Comparison of ENCODE assay signal across 8 cellular contexts in genomic region chr7:6516387-6516983, GRCh38. TPM values are rescaled to one million over a fixed set of nuclear protein-coding genes. Genes with fewer than 3 reads are reported as not detected.
DNase-seq lines count a peak whose midpoint lies in the region; ATAC-seq and TF ChIP-seq lines count a peak whose summit lies in the region.

No MANE protein-coding gene starts in this region.

- H2AK5ac ChIP-seq in mesenchymal stem cell (ENCODE audit: low read length, severe bottlenecking): no peak overlapping the region

- H2BK120ac ChIP-seq in mesenchymal stem cell (ENCODE audit: low read depth, low read length): no peak overlapping the region

- no peaks in the 10 kb centered on the region for H3K79me1 ChIP-seq in mesenchymal stem cell (replicated peaks; ENCODE audit: low read length, poor library complexity, severe bottlenecking)

- H3K4me2 ChIP-seq in mesenchymal stem cell (ENCODE audit: low read length, poor library complexity, severe bottlenecking): peak overlapping the region; percentile 49

- H3K9me3 ChIP-seq in mesenchymal stem cell (ENCODE audit: control insufficient read depth, low read length): no peaks in the 10 kb centered on the region

- no peak overlapping the region for H3K14ac ChIP-seq in mesenchymal stem cell (ENCODE audit: low read length in 2 of 2)

- peak overlapping the region; percentile 71 for H3K9ac ChIP-seq in mesenchymal stem cell (ENCODE audit: low read length)

- no peak overlapping the region for H2BK12ac ChIP-seq in mesenchymal stem cell (ENCODE audit: low read length in 2 of 2)

- no peak overlapping the region for H3K27ac Mint-ChIP-seq in activated CD4-positive, alpha-beta memory T cell treated with anti-CD3 and anti-CD28 coated beads, Interleukin-2, amount 10 ng/mL, durations not matched to agents 7 days and 5 days
- H3K27ac Mint-ChIP-seq in effector memory CD8-positive, alpha-beta T cell: no peak overlapping the region

- peaks cover 3% of the 10 kb centered on the region for H3K4me1 ChIP-seq in mesenchymal stem cell (ENCODE audit: control insufficient read depth, insufficient read depth, low read depth, low read length)

- ATAC-seq in effector memory CD8-positive, alpha-beta T cell (replicated peaks): peak; percentile 67
- no peak for ATAC-seq in GM21526 (IDR thresholded peaks at IDR 0.05; ENCODE audit: low FRiP score, unreplicated experiment)

- no peak overlapping the region for H3K18ac ChIP-seq in mesenchymal stem cell (ENCODE audit: low read depth in 1 of 2, low read length in 2 of 2)

- H2AFZ ChIP-seq in mesenchymal stem cell (ENCODE audit: low read depth, low read length): peak overlapping the region; percentile 20

- H3K36me3 Mint-ChIP-seq in activated CD4-positive, alpha-beta memory T cell treated with anti-CD3 and anti-CD28 coated beads, Interleukin-2, amount 10 ng/mL, durations not matched to agents 7 days and 5 days (ENCODE audit: low read depth): no peaks in the 10 kb centered on the region
- H3K36me3 Mint-ChIP-seq in effector memory CD8-positive, alpha-beta T cell (ENCODE audit: insufficient read depth): peaks cover 3% of the 10 kb centered on the region

- H3K9me3 Mint-ChIP-seq in activated CD4-positive, alpha-beta memory T cell treated with anti-CD3 and anti-CD28 coated beads, Interleukin-2, amount 10 ng/mL, durations not matched to agents 7 days and 5 days: no peaks in the 10 kb centered on the region
- H3K9me3 Mint-ChIP-seq in effector memory CD8-positive, alpha-beta T cell: no peaks in the 10 kb centered on the region

- H3K27me3 Mint-ChIP-seq in activated CD4-positive, alpha-beta memory T cell treated with anti-CD3 and anti-CD28 coated beads, Interleukin-2, amount 10 ng/mL, durations not matched to agents 7 days and 5 days: peaks cover 3% of the 10 kb centered on the region
- H3K27me3 Mint-ChIP-seq in effector memory CD8-positive, alpha-beta T cell: peaks cover 8 to 15% of the 10 kb centered on the region in 2 donors

- peaks cover 7% of the 10 kb centered on the region for H3K4me1 Mint-ChIP-seq in activated CD4-positive, alpha-beta memory T cell treated with anti-CD3 and anti-CD28 coated beads, Interleukin-2, amount 10 ng/mL, durations not matched to agents 7 days and 5 days
- H3K4me1 Mint-ChIP-seq in effector memory CD8-positive, alpha-beta T cell (ENCODE audit: low read depth in 2 of 2): peaks cover 6% of the 10 kb centered on the region in 2 donors

- peak overlapping the region; percentile 36 for H3K4me3 ChIP-seq in HL-60 (replicated peaks; ENCODE audit: insufficient read depth, low read length)
- H3K4me3 ChIP-seq in mesenchymal stem cell (ENCODE audit: insufficient read depth in 1 of 2, low read depth in 1 of 2, low read length in 2 of 2): peak overlapping the region in 1 of 2 experiments; percentile 70

- no peak overlapping the region for H3K23ac ChIP-seq in mesenchymal stem cell (ENCODE audit: low read length in 2 of 2)

- H4K8ac ChIP-seq in mesenchymal stem cell (ENCODE audit: low read length): peak overlapping the region; percentile 27

- no peak overlapping the region for H2BK5ac ChIP-seq in mesenchymal stem cell (ENCODE audit: low read depth, low read length, poor library complexity, severe bottlenecking)

- POLR2A ChIA-PET in activated CD4-positive, alpha-beta memory T cell treated with anti-CD3 and anti-CD28 coated beads, Interleukin-2, amount 10 ng/mL, durations not matched to agents 7 days and 5 days (lab: Charles Lee): no interaction called here

- H4K91ac ChIP-seq in mesenchymal stem cell (ENCODE audit: low read length): no peak overlapping the region

- H3K4me3 Mint-ChIP-seq in activated CD4-positive, alpha-beta memory T cell treated with anti-CD3 and anti-CD28 coated beads, Interleukin-2, amount 10 ng/mL, durations not matched to agents 7 days and 5 days: peak overlapping the region; percentile 61
- peak overlapping the region; percentile 74 to 80 for H3K4me3 Mint-ChIP-seq in effector memory CD8-positive, alpha-beta T cell

- H3K4ac ChIP-seq in mesenchymal stem cell (ENCODE audit: low read depth in 1 of 2, low read length in 2 of 2): no peak overlapping the region

- peak; percentile 86 for DNase-seq in EH (ENCODE audit: low read depth)
- peak; percentile 65 to 89 for DNase-seq in HL-60 (ENCODE audit: low read depth in 1 of 2, low spot score in 1 of 2)
- DNase-seq in NCI-H82 (lab: John Stamatoyannopoulos, UW): peak; percentile 94
- DNase-seq in activated CD4-positive, alpha-beta memory T cell treated with anti-CD3 and anti-CD28 coated beads, Interleukin-2, amount 10 ng/mL, durations not matched to agents 7 days and 5 days: peak; percentile 71
- DNase-seq in effector memory CD8-positive, alpha-beta T cell: peak; percentile 55 to 56 (median 55)
- peak; percentile 87 for DNase-seq in mesenchymal stem cell
- peak; percentile 33 for DNase-seq in stimulated activated CD8-positive, alpha-beta memory T cell treated with anti-CD3 and anti-CD28 coated beads, Interleukin-12 subunit alpha, Interleukin-12 subunit beta, amount 100 ng/mL, for 4 hours (ENCODE audit: low read depth)

- H3K27ac ChIP-seq in HL-60 (replicated peaks): no peak overlapping the region
- H3K27ac ChIP-seq in mesenchymal stem cell (ENCODE audit: low read length, poor library complexity, severe bottlenecking): no peak overlapping the region

- peak; percentile 62 for TF ChIP-seq CTCF in HL-60 (IDR thresholded peaks at IDR 0.05; ENCODE audit: insufficient read depth, low read length)

- H2BK15ac ChIP-seq in mesenchymal stem cell (ENCODE audit: low read depth, poor library complexity, severe bottlenecking): no peak overlapping the region

- no peaks in the 10 kb centered on the region for H3K36me3 ChIP-seq in mesenchymal stem cell (ENCODE audit: control insufficient read depth in 1 of 2, insufficient read depth in 2 of 2, low read depth in 1 of 2, low read length in 2 of 2)

- CTCF ChIA-PET in activated CD4-positive, alpha-beta memory T cell treated with anti-CD3 and anti-CD28 coated beads, Interleukin-2, amount 10 ng/mL, durations not matched to agents 7 days and 5 days (lab: Charles Lee): interaction anchor here (0.6 to 2.2 kb wide), 18 partner anchors 11 to 213 kb away, joined by 3 to 12 read pairs (median 3); partner anchors contain the start of genes DAGLB, INTS15 and ZDHHC4

- 19% methylated on average over 16 of the region's 17 CpGs for WGBS in mesenchymal stem cell

- H3K27me3 ChIP-seq in HL-60 (ENCODE audit: insufficient read depth, poor library complexity, severe bottlenecking) (no peaks in the 10 kb centered on the region), mesenchymal stem cell (ENCODE audit: control insufficient read depth in 1 of 2, insufficient read depth in 1 of 2, low read length in 2 of 2) (peaks cover 6 to 15% of the 10 kb centered on the region in 2 experiments)

RNA-seq across cellular contexts. Expression of gene KDELR2, which starts 32.5 kb away (rescaled TPM):
- total RNA-seq in activated CD4-positive, alpha-beta memory T cell treated with anti-CD3 and anti-CD28 coated beads, Interleukin-2, amount 10 ng/mL, durations not matched to agents 7 days and 5 days: 10 to 100 TPM; 64.1 to 72.1 TPM
- 287 TPM for polyA plus RNA-seq in mesenchymal stem cell (2013, experiment 1 of 2)
- 303 TPM for polyA plus RNA-seq in mesenchymal stem cell (2013, experiment 2 of 2)

RNA-seq across cellular contexts. Expression of gene GRID2IP, which starts 34.8 kb away (rescaled TPM):
- total RNA-seq in activated CD4-positive, alpha-beta memory T cell treated with anti-CD3 and anti-CD28 coated beads, Interleukin-2, amount 10 ng/mL, durations not matched to agents 7 days and 5 days: under 1 TPM; 0.15 to 0.28 TPM
- polyA plus RNA-seq in mesenchymal stem cell (2013, experiment 1 of 2): not detected
- 0.01 TPM for polyA plus RNA-seq in mesenchymal stem cell (2013, experiment 2 of 2)

Comparison
In these comparisons a context has a peak if more than half of its experiments do, and no peak if none do; other contexts are left out.
1. DNase-seq: peak in every context shown above with its lines; median percentile 94 in NCI-H82; 87 in mesenchymal stem cell; 86 in EH; 77 in HL-60; 71 in activated CD4-positive, alpha-beta memory T cell treated with anti-CD3 and anti-CD28 coated beads, Interleukin-2, amount 10 ng/mL, durations not matched to agents 7 days and 5 days; 55 in effector memory CD8-positive, alpha-beta T cell; 33 in stimulated activated CD8-positive, alpha-beta memory T cell treated with anti-CD3 and anti-CD28 coated beads, Interleukin-12 subunit alpha, Interleukin-12 subunit beta, amount 100 ng/mL, for 4 hours.